28 cellular contexts compared by ENCODE assay signal in the genomic region with DNA sequence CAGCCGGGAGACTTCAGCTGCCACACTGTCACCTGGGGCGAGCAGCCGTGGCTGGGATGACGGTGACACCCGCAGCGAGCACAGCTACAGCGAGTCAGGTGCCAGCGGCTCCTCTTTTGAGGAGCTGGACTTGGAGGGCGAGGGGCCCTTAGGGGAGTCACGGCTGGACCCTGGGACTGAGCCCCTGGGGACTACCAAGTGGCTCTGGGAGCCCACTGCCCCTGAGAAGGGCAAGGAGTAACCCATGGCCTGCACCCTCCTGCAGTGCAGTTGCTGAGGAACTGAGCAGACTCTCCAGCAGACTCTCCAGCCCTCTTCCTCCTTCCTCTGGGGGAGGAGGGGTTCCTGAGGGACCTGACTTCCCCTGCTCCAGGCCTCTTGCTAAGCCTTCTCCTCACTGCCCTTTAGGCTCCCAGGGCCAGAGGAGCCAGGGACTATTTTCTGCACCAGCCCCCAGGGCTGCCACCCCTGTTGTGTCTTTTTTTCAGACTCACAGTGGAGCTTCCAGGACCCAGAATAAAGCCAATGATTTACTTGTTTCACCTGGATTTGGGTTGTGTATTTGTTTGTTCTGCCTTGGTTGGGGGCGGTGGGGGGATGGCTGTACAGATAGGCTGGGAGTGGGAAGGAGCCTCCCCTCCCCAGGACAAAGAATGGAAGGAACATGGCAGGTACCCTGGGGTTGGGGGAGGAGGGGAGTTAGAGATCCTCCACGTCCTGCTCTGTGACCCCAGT. TPM values are rescaled to one million over a fixed set of nuclear protein-coding genes. Genes with fewer than 3 reads are reported as not detected.
DNase-seq lines count a peak whose midpoint lies in the region; ATAC-seq, FAIRE-seq and TF ChIP-seq lines count a peak whose summit lies in the region.
"Had no signal": no experiment of that assay in that cellular context is flagged by ENCODE, and none has a peak within 500 bp of the region (broad histone marks: within the 10 kb centered on the region; RNA-seq: fewer than 3 reads in every experiment).

No MANE protein-coding gene starts in this region.

- no peaks in the 10 kb centered on the region for H3K9me3 Mint-ChIP-seq in activated CD4-positive, alpha-beta T cell treated with anti-CD3 and anti-CD28 coated beads for 36 hours (ENCODE audit: low read depth)
- no peaks in the 10 kb centered on the region for H3K9me3 Mint-ChIP-seq in activated CD4-positive, alpha-beta T cell treated with anti-CD3 and anti-CD28 coated beads, Interleukin-2, amount 10 ng/mL, durations not matched to agents 24 days and 14 days
- H3K9me3 Mint-ChIP-seq: activated CD4-positive, alpha-beta T cell treated with anti-CD3 and anti-CD28 coated beads, Interleukin-2, amount 10 ng/mL, durations not matched to agents 7 days and 5 days; H9; natural killer cell had no signal

- no peak overlapping the region for H2BK120ac ChIP-seq in H1 (replicated peaks; ENCODE audit: low read depth, low read length)

- peak overlapping the region; percentile 78 for H3K18ac ChIP-seq in H1 (ENCODE audit: extremely low read depth, low read length)

- H3K79me1 ChIP-seq in H1 (ENCODE audit: low read depth, low read length), result no peaks in the 10 kb centered on the region

- no peaks in the 10 kb centered on the region for H3K27me3 Mint-ChIP-seq in activated CD4-positive, alpha-beta T cell treated with anti-CD3 and anti-CD28 coated beads for 36 hours
- H3K27me3 Mint-ChIP-seq in activated CD4-positive, alpha-beta T cell treated with anti-CD3 and anti-CD28 coated beads, Interleukin-2, amount 10 ng/mL, durations not matched to agents 24 days and 14 days, result peaks cover 9% of the 10 kb centered on the region

- no peak overlapping the region for H3K14ac ChIP-seq in H1 (ENCODE audit: insufficient read length)

- peaks cover 13 to 20% (median 19%) of the 10 kb centered on the region in 4 experiments; a peak in 6 of 7 replicates for H3K27me3 ChIP-seq in H1 (replicated peaks in 1 of 4; ENCODE audit: control insufficient read depth in 3 of 4, extremely low read depth in 1 of 4, insufficient read depth in 3 of 4, low read length in 3 of 4)
- no peaks in the 10 kb centered on the region for H3K27me3 ChIP-seq in psoas muscle (ENCODE audit: insufficient read depth in 3 of 3, low read length in 2 of 3)
- H3K27me3 ChIP-seq: MG63 had no signal

- TF ChIP-seq RAD21 in H1 (IDR thresholded peaks at IDR 0.05 in 1 of 2, conservative IDR thresholded peaks at IDR 0.05 in 1 of 2; ENCODE audit: low read depth in 2 of 2, low read length in 2 of 2), result no peak

- H3K56ac ChIP-seq in H1 (replicated peaks; ENCODE audit: insufficient read length, low read depth, low read length), result no peak overlapping the region

- no peak overlapping the region for H3K9ac ChIP-seq in H1 (replicated peaks in 1 of 4; ENCODE audit: extremely low read depth in 1 of 4, low read depth in 3 of 4, low read length in 3 of 4)
- H3K9ac ChIP-seq: BLaER1 had no signal

- H3K4me1 ChIP-seq in H1 (replicated peaks in 1 of 4; ENCODE audit: control insufficient read depth in 3 of 4, insufficient read depth in 4 of 4, low read length in 3 of 4) (peaks cover 0 to 31% (median 22%) of the 10 kb centered on the region in 4 experiments; a peak in 6 of 7 replicates), psoas muscle (no peaks in the 10 kb centered on the region)
- H3K4me1 ChIP-seq: A549 had no signal

- H4K5ac ChIP-seq in H1 (ENCODE audit: insufficient read length, low read depth, low read length), result no peak overlapping the region

- TF ChIP-seq CTCF in RWPE1 (conservative IDR thresholded peaks at IDR 0.05; ENCODE audit: low read depth) (no peak), H1 (IDR thresholded peaks at IDR 0.05; ENCODE audit: control extremely low read depth in 1 of 3, insufficient read depth in 1 of 3, low read depth in 1 of 3, low read length in 3 of 3) (no peak), psoas muscle (IDR thresholded peaks at IDR 0.05) (no peak)

- H3K9me3 ChIP-seq in H1 (ENCODE audit: insufficient read depth in 2 of 2, low read depth in 1 of 2, low read length in 1 of 2) (no peaks in the 10 kb centered on the region), psoas muscle (no peaks in the 10 kb centered on the region)
- H3K9me3 ChIP-seq: A549, BLaER1, MG63 had no signal

- H3K4me1 Mint-ChIP-seq in activated CD4-positive, alpha-beta T cell treated with anti-CD3 and anti-CD28 coated beads for 36 hours, result peaks cover 17% of the 10 kb centered on the region
- peaks cover 13% of the 10 kb centered on the region for H3K4me1 Mint-ChIP-seq in activated CD4-positive, alpha-beta T cell treated with anti-CD3 and anti-CD28 coated beads, Interleukin-2, amount 10 ng/mL, durations not matched to agents 24 days and 14 days

- no peak for FAIRE-seq in H1 (lab: Jason Lieb, UNC)
- FAIRE-seq: A549, astrocyte, TTC549 had no signal

- H3K4ac ChIP-seq in H1 (replicated peaks; ENCODE audit: insufficient read length, low read depth, low read length), result no peak overlapping the region

- no peak for TF ChIP-seq EP300 in H1 (IDR thresholded peaks at IDR 0.05; ENCODE audit: borderline replicate concordance in 1 of 2, low read depth in 2 of 2, low read length in 2 of 2)

- H3K4me2 ChIP-seq in H1 (ENCODE audit: insufficient read depth in 1 of 2, low read depth in 2 of 2, low read length in 2 of 2), result peak overlapping the region; percentile 26 to 65; a peak in 3 of 4 replicates
- H3K4me2 ChIP-seq: A549, BLaER1, smooth muscle cell had no signal

- H4K20me1 ChIP-seq in H1 (replicated peaks in 1 of 2; ENCODE audit: control insufficient read depth in 1 of 2, insufficient read depth in 2 of 2, low read length in 2 of 2), result peaks cover 2 to 22% of the 10 kb centered on the region in 2 experiments

- H2BK5ac ChIP-seq in H1 (ENCODE audit: low read depth, low read length), result no peak overlapping the region

- POLR2A ChIA-PET in activated CD4-positive, alpha-beta T cell treated with anti-CD3 and anti-CD28 coated beads for 36 hours (lab: Charles Lee), result no interaction called here
- POLR2A ChIA-PET in RWPE1 (lab: Yijun Ruan, JAX; ENCODE audit: low non-redundant PET), result no interaction called here
- POLR2A ChIA-PET in H1 (lab: Charles Lee; ENCODE audit: partially characterized antibody), result interaction anchor here (0.6 to 1.8 kb wide), 5 partner anchors 9 to 1467 kb away, joined by 4 to 7 read pairs (median 4); no protein-coding TSS in a partner anchor

- no peak for ATAC-seq in activated CD4-positive, alpha-beta T cell treated with anti-CD3 and anti-CD28 coated beads for 36 hours
- peak in 3 of 4 donors; percentile 24 to 52 (median 26) for ATAC-seq in psoas muscle
- no peak for ATAC-seq in HG02678 (IDR thresholded peaks at IDR 0.05; ENCODE audit: unreplicated experiment)
- ATAC-seq: A549, natural killer cell had no signal

- H3K4me3 ChIP-seq in H1 (ENCODE audit: extremely low read depth in 1 of 4, insufficient read depth in 2 of 4, low read depth in 3 of 4, low read length in 4 of 4), result peak overlapping the region in 2 of 4 experiments; percentile 18 to 31; a peak in 3 of 8 replicates
- no peak overlapping the region for H3K4me3 ChIP-seq in psoas muscle
- H3K4me3 ChIP-seq: A549, BLaER1, MG63, smooth muscle cell had no signal

- H3K36me3 ChIP-seq in H1 (ENCODE audit: control insufficient read depth in 2 of 4, insufficient read depth in 4 of 4, low read length in 3 of 4), result no peaks in the 10 kb centered on the region
- H3K36me3 ChIP-seq in psoas muscle (ENCODE audit: insufficient read depth in 1 of 2, low read depth in 1 of 2), result peaks cover 5 to 57% of the 10 kb centered on the region in 2 donors
- H3K36me3 ChIP-seq: MG63 had no signal

- no peak overlapping the region for H2BK12ac ChIP-seq in H1 (ENCODE audit: low read depth, low read length)

- H2BK15ac ChIP-seq in H1 (ENCODE audit: low read length), result no peak overlapping the region; the same call in 1 of the 2 replicates

- H4K91ac ChIP-seq in H1 (replicated peaks; ENCODE audit: insufficient read length, low read length), result no peak overlapping the region

- whole genome bisulfite sequencing in H1 (ENCODE audit: extremely low coverage in 1 of 2, insufficient coverage in 1 of 2, insufficient read length in 1 of 2, insufficient replicate concordance in 2 of 2, low coverage in 1 of 2, low lambda C conversion rate in 2 of 2, missing lambda C conversion rate in 1 of 2), 2 experiments, result 50% methylated on average over 11 of the region's 12 CpGs; no CpG with 5 or more reads in 1 of the 2 experiments
- WGBS in psoas muscle, 3 donors, result 34 to 54% (median 53%) methylated on average over 12 of the region's 12 CpGs

- intact Hi-C loops in activated CD4-positive, alpha-beta T cell treated with anti-CD3 and anti-CD28 coated beads for 36 hours (cut with DNase I, micrococcal nuclease), result no loop called here
- intact Hi-C loops in activated CD4-positive, alpha-beta T cell treated with anti-CD3 and anti-CD28 coated beads, Interleukin-2, amount 10 ng/mL, durations not matched to agents 24 days and 14 days (cut with micrococcal nuclease), result no loop called here
- intact Hi-C loops in psoas muscle (cut with DNase I), result no loop called here

- CTCF ChIA-PET in activated CD4-positive, alpha-beta T cell treated with anti-CD3 and anti-CD28 coated beads for 36 hours (lab: Charles Lee), result interaction anchor here (0.5 to 1.5 kb wide), 4 partner anchors 13 to 93 kb away, joined by 3 to 4 read pairs (median 4); no protein-coding TSS in a partner anchor
- CTCF ChIA-PET in RWPE1 (lab: Yijun Ruan, JAX), result interaction anchor here (1.6 kb wide), 1 partner anchor 15 kb away, joined by 9 read pairs; no protein-coding TSS in a partner anchor
- CTCF ChIA-PET in H1 (lab: Charles Lee; ENCODE audit: partially characterized antibody), result interaction anchor here (0.7 to 7.0 kb wide), 17 partner anchors 10 to 238 kb away, joined by 3 to 61 read pairs (median 4); partner anchors contain the start of genes RRP9 and TEX264

- peaks cover 8% of the 10 kb centered on the region; the same call in 1 of the 2 replicates for H3K23me2 ChIP-seq in H1 (ENCODE audit: low read depth, low read length)

- H2AFZ ChIP-seq in H1 (ENCODE audit: low read length), result no peak overlapping the region

- no peak overlapping the region for H2AK5ac ChIP-seq in H1 (ENCODE audit: low read depth, low read length)

- H2BK20ac ChIP-seq in H1 (ENCODE audit: low read length), result no peak overlapping the region

- H3K79me2 ChIP-seq in H1 (ENCODE audit: control insufficient read depth in 1 of 2, insufficient read depth in 2 of 2, low read length in 2 of 2), result no peaks in the 10 kb centered on the region

- no peak overlapping the region for H3K27ac Mint-ChIP-seq in activated CD4-positive, alpha-beta T cell treated with anti-CD3 and anti-CD28 coated beads for 36 hours
- no peak overlapping the region for H3K27ac Mint-ChIP-seq in activated CD4-positive, alpha-beta T cell treated with anti-CD3 and anti-CD28 coated beads, Interleukin-2, amount 10 ng/mL, durations not matched to agents 24 days and 14 days
- H3K27ac Mint-ChIP-seq: H9, progenitor cell of endocrine pancreas had no signal

- 0 out of 2 replicates have a peak overlapping the region, but pooled peaks have one; percentile 9 for H3K27ac ChIP-seq in RWPE1
- no peak overlapping the region for H3K27ac ChIP-seq in H1 (ENCODE audit: low read depth, low read length)
- no peak overlapping the region for H3K27ac ChIP-seq in psoas muscle
- H3K27ac ChIP-seq: A549, BLaER1, epithelial cell of prostate had no signal

- DNase-seq in activated CD4-positive, alpha-beta T cell treated with anti-CD3 and anti-CD28 coated beads for 36 hours, result peak; percentile 2
- no peak for DNase-seq in activated CD4-positive, alpha-beta T cell treated with anti-CD3 and anti-CD28 coated beads, Interleukin-2, amount 10 ng/mL, durations not matched to agents 24 days and 14 days
- no peak for DNase-seq in RWPE1 (ENCODE audit: low spot score)
- DNase-seq in H1 (ENCODE audit: low read depth in 1 of 2, low spot score in 2 of 2), result no peak
- DNase-seq in psoas muscle, result peak in 1 of 2 donors; percentile 53
- no peak for DNase-seq in activated CD8-positive, alpha-beta memory T cell treated with anti-CD3 and anti-CD28 coated beads, Interleukin-2, amount 50 U/mL, for 4 hours
- no peak for DNase-seq in effector CD8-positive, alpha-beta T cell (lab: John Stamatoyannopoulos, UW)
- DNase-seq: activated CD4-positive, alpha-beta T cell treated with anti-CD3 and anti-CD28 coated beads, Interleukin-2, amount 10 ng/mL, durations not matched to agents 7 days and 5 days; activated naive CD4-positive, alpha-beta T cell; Calu3; cortex of kidney; foreskin fibroblast; H9; MG63; natural killer cell; NCI-H1694 treated with DMSO at 0.1 percent for 48 hours; NCI-H446; stimulated activated CD4-positive, alpha-beta T cell treated with anti-CD3 and anti-CD28 coated beads, Interleukin-4, amount 100 ng/mL, for 4 hours; substantia nigra had no signal

- no peak for TF ChIP-seq POLR2A in H1 (IDR thresholded peaks at IDR 0.05; ENCODE audit: control extremely low read depth in 1 of 2, low read depth in 2 of 2, low read length in 2 of 2)

- peaks cover 5% of the 10 kb centered on the region for H3K36me3 Mint-ChIP-seq in activated CD4-positive, alpha-beta T cell treated with anti-CD3 and anti-CD28 coated beads for 36 hours (ENCODE audit: low read depth)
- peaks cover 21% of the 10 kb centered on the region for H3K36me3 Mint-ChIP-seq in activated CD4-positive, alpha-beta T cell treated with anti-CD3 and anti-CD28 coated beads, Interleukin-2, amount 10 ng/mL, durations not matched to agents 24 days and 14 days (ENCODE audit: low read depth)
- H3K36me3 Mint-ChIP-seq: natural killer cell had no signal

- H4K8ac ChIP-seq in H1 (ENCODE audit: extremely low read depth, insufficient read depth, low read length), result no peak overlapping the region

- no peak overlapping the region for H3K23ac ChIP-seq in H1 (ENCODE audit: insufficient read length)

- no peak overlapping the region for H3K4me3 Mint-ChIP-seq in activated CD4-positive, alpha-beta T cell treated with anti-CD3 and anti-CD28 coated beads for 36 hours
- H3K4me3 Mint-ChIP-seq in activated CD4-positive, alpha-beta T cell treated with anti-CD3 and anti-CD28 coated beads, Interleukin-2, amount 10 ng/mL, durations not matched to agents 24 days and 14 days, result no peak overlapping the region
- H3K4me3 Mint-ChIP-seq: activated CD4-positive, alpha-beta T cell treated with anti-CD3 and anti-CD28 coated beads, Interleukin-2, amount 10 ng/mL, durations not matched to agents 7 days and 5 days; natural killer cell had no signal

RNA-seq across cellular contexts. Expression of gene GRM2, which starts 2.9 kb away (rescaled TPM):
- total RNA-seq in activated CD4-positive, alpha-beta T cell treated with anti-CD3 and anti-CD28 coated beads for 36 hours, result under 1 TPM; 0.27 to 0.47 TPM
- 0.24 and 0.86 TPM in 2 replicates for total RNA-seq in activated CD4-positive, alpha-beta T cell treated with anti-CD3 and anti-CD28 coated beads, Interleukin-2, amount 10 ng/mL, durations not matched to agents 24 days and 14 days
- 3.9 and 4.3 TPM in 2 replicates for total RNA-seq in H1 (2021; fragmentation: NEBNext Ultra II Directional; extraction: Animal tissue kit (Norgen Biotek cat#: 25700))
- polyA plus RNA-seq in H1 (2011; rRNA removed), result 10.5 and 11.7 TPM in 2 replicates
- 7.6 TPM for polyA plus RNA-seq in H1 (2011; cell fraction: cytosol; rRNA removed)
- polyA plus RNA-seq in H1 (2011; cell fraction: nucleus; rRNA removed), result 9.2 TPM
- polyA plus RNA-seq in H1 (2012, experiment 1 of 2), result 2.9 to 4.9 TPM (median 4.2 TPM) in 4 replicates
- 4.5 TPM for polyA plus RNA-seq in H1 (2012, experiment 2 of 2)
- 3.9 TPM for polyA plus RNA-seq in H1 (2013, experiment 1 of 2)
- 3.6 TPM for polyA plus RNA-seq in H1 (2013, experiment 2 of 2)
- polyA minus RNA-seq in H1 (2011; rRNA and poly(A)+ RNA removed), result 4.1 and 4.6 TPM in 2 replicates
- polyA minus RNA-seq in H1 (2011; cell fraction: cytosol; rRNA and poly(A)+ RNA removed), result 2.7 TPM
- 2.4 TPM for polyA minus RNA-seq in H1 (2011; cell fraction: nucleus; rRNA and poly(A)+ RNA removed)
- under 1 TPM; 0.15 to 0.58 (median 0.42) TPM for total RNA-seq in psoas muscle
- polyA plus RNA-seq in psoas muscle, result under 1 TPM; 0.09 to 0.13 (median 0.11) TPM
- total RNA-seq: G401 had no signal

RNA-seq across cellular contexts. Expression of gene TEX264, which starts 32.9 kb away (rescaled TPM):
- total RNA-seq in activated CD4-positive, alpha-beta T cell treated with anti-CD3 and anti-CD28 coated beads for 36 hours, result 10 to 100 TPM; 35.3 to 37.4 TPM
- total RNA-seq in activated CD4-positive, alpha-beta T cell treated with anti-CD3 and anti-CD28 coated beads, Interleukin-2, amount 10 ng/mL, durations not matched to agents 24 days and 14 days, result 45.6 and 47.0 TPM in 2 replicates
- total RNA-seq in H1 (2021; fragmentation: NEBNext Ultra II Directional; extraction: Animal tissue kit (Norgen Biotek cat#: 25700)), result 11.2 and 11.9 TPM in 2 replicates
- polyA plus RNA-seq in H1 (2011; rRNA removed) (35.6 and 42.0 TPM in 2 replicates), psoas muscle (10 to 100 TPM; 60.9 to 71.5 (median 66.2) TPM)
- polyA plus RNA-seq in H1 (2011; cell fraction: cytosol; rRNA removed), result 22.6 TPM
- polyA plus RNA-seq in H1 (2011; cell fraction: nucleus; rRNA removed), result 25.0 TPM
- 9.7 to 13.9 TPM (median 12.3 TPM) in 4 replicates for polyA plus RNA-seq in H1 (2012, experiment 1 of 2)
- 13.6 TPM for polyA plus RNA-seq in H1 (2012, experiment 2 of 2)
- polyA plus RNA-seq in H1 (2013, experiment 1 of 2), result 12.9 TPM
- 15.5 TPM for polyA plus RNA-seq in H1 (2013, experiment 2 of 2)
- 12.1 and 25.5 TPM in 2 replicates for polyA minus RNA-seq in H1 (2011; rRNA and poly(A)+ RNA removed)
- polyA minus RNA-seq in H1 (2011; cell fraction: cytosol; rRNA and poly(A)+ RNA removed), result 6.2 TPM
- 4.4 TPM for polyA minus RNA-seq in H1 (2011; cell fraction: nucleus; rRNA and poly(A)+ RNA removed)
- total RNA-seq in psoas muscle, result 10 to 100 TPM; 16.8 to 29.6 (median 21.9) TPM

Comparison
In these comparisons a context has a peak if more than half of its experiments do, and no peak if none do; other contexts are left out.
1. ATAC-seq: peak in psoas muscle (3 of 4); none in activated CD4-positive, alpha-beta T cell treated with anti-CD3 and anti-CD28 coated beads for 36 hours (single experiment) and HG02678 (single experiment).